1 cellular context compared by ENCODE assay signal in the genomic region with DNA sequence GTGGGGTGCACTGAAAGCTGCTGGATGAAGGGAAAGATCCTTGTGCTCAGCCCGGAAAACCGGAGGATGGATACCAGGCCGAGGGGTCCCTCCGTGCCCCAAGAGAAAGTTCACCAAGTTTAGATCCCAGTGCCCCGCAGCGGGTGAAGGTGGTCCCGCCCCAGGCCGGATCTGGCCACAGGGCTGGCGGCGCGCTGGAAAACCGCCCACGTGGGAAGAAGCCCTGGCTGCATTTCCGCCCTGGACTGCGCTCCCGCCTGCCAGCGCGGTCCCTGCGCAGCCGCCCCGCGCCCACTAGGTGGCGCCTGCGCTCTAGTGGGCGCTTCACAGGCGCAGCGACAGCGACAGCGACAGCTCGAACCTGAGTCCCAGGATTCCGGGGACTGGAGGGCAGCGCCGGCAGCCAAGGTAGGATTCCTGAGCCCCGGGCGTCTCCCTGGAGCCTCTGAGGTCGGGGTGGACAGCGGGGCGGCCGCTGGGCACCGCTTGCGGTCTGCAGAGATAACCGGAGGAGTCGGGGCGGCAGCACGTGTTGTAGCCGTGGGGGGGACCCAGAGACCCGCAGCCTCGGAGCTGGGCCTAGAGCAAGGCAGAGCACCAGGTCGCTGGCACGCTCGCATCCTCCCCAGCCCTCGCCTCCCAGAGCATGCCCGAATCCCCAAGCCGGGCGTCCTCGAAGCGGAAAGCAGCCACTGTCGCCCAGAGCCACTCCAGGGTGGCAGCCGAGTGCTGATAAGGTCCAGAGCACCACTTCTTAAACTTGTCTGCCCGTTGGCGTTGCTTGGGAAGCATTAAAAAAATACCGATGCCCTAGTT.
A peak's percentile ranks its signal among the peaks of the same experiment; 100 is the strongest.
TF ChIP-seq lines count a peak whose summit lies in the region.

A gene with protein sequence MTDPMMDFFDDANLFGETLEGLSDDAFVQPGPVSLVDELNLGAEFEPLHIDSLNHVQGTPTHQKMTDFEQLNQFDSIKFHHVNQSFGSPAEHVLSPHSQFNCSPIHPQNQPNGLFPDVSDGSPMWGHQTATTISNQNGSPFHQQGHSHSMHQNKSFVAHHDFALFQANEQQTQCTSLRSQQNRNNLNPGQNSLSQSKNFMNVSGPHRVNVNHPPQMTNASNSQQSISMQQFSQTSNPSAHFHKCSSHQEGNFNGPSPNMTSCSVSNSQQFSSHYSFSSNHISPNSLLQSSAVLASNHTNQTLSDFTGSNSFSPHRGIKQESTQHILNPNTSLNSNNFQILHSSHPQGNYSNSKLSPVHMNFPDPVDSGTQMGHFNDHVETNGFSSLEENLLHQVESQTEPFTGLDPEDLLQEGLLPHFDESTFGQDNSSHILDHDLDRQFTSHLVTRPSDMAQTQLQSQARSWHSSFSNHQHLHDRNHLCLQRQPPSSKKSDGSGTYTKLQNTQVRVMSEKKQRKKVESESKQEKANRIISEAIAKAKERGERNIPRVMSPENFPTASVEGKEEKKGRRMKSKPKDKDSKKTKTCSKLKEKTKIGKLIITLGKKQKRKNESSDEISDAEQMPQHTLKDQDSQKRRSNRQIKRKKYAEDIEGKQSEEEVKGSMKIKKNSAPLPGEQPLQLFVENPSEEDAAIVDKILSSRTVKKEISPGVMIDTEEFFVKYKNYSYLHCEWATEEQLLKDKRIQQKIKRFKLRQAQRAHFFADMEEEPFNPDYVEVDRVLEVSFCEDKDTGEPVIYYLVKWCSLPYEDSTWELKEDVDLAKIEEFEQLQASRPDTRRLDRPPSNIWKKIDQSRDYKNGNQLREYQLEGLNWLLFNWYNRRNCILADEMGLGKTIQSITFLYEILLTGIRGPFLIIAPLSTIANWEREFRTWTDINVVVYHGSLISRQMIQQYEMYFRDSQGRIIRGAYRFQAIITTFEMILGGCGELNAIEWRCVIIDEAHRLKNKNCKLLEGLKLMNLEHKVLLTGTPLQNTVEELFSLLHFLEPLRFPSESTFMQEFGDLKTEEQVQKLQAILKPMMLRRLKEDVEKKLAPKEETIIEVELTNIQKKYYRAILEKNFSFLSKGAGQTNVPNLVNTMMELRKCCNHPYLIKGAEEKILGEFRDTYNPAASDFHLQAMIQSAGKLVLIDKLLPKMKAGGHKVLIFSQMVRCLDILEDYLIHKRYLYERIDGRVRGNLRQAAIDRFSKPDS (N-terminal part only) (plus strand): TSS at position 322 of the 816 bp plus-strand sequence. CDS start 101,099 bp downstream, outside the sequence.

TF ChIP-seq in HCT116, 20 proteins besides CTCF, POLR2A, EP300 and RAD21:
- no peak for TF ChIP-seq ELF1 (IDR thresholded peaks at IDR 0.05; ENCODE audit: borderline replicate concordance, low read depth)
- TF ChIP-seq TCF7L2 (IDR thresholded peaks at IDR 0.05; ENCODE audit: borderline replicate concordance, extremely low read depth, insufficient read depth, insufficient read length): peak; percentile 25
- TF ChIP-seq, protein P1, sequence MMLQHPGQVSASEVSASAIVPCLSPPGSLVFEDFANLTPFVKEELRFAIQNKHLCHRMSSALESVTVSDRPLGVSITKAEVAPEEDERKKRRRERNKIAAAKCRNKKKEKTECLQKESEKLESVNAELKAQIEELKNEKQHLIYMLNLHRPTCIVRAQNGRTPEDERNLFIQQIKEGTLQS (IDR thresholded peaks at IDR 0.05): no peak
- no peak for TF ChIP-seq SRF (IDR thresholded peaks at IDR 0.05; ENCODE audit: low read depth)
- TF ChIP-seq, protein P2, sequence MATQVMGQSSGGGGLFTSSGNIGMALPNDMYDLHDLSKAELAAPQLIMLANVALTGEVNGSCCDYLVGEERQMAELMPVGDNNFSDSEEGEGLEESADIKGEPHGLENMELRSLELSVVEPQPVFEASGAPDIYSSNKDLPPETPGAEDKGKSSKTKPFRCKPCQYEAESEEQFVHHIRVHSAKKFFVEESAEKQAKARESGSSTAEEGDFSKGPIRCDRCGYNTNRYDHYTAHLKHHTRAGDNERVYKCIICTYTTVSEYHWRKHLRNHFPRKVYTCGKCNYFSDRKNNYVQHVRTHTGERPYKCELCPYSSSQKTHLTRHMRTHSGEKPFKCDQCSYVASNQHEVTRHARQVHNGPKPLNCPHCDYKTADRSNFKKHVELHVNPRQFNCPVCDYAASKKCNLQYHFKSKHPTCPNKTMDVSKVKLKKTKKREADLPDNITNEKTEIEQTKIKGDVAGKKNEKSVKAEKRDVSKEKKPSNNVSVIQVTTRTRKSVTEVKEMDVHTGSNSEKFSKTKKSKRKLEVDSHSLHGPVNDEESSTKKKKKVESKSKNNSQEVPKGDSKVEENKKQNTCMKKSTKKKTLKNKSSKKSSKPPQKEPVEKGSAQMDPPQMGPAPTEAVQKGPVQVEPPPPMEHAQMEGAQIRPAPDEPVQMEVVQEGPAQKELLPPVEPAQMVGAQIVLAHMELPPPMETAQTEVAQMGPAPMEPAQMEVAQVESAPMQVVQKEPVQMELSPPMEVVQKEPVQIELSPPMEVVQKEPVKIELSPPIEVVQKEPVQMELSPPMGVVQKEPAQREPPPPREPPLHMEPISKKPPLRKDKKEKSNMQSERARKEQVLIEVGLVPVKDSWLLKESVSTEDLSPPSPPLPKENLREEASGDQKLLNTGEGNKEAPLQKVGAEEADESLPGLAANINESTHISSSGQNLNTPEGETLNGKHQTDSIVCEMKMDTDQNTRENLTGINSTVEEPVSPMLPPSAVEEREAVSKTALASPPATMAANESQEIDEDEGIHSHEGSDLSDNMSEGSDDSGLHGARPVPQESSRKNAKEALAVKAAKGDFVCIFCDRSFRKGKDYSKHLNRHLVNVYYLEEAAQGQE (IDR thresholded peaks at IDR 0.05; ENCODE audit: low read depth): no peak
- TF ChIP-seq EZH2phosphoT487 (IDR thresholded peaks at IDR 0.05; ENCODE audit: borderline replicate concordance): no peak
- no peak for TF ChIP-seq CEBPB (IDR thresholded peaks at IDR 0.05; ENCODE audit: low read depth)
- TF ChIP-seq, protein P3, sequence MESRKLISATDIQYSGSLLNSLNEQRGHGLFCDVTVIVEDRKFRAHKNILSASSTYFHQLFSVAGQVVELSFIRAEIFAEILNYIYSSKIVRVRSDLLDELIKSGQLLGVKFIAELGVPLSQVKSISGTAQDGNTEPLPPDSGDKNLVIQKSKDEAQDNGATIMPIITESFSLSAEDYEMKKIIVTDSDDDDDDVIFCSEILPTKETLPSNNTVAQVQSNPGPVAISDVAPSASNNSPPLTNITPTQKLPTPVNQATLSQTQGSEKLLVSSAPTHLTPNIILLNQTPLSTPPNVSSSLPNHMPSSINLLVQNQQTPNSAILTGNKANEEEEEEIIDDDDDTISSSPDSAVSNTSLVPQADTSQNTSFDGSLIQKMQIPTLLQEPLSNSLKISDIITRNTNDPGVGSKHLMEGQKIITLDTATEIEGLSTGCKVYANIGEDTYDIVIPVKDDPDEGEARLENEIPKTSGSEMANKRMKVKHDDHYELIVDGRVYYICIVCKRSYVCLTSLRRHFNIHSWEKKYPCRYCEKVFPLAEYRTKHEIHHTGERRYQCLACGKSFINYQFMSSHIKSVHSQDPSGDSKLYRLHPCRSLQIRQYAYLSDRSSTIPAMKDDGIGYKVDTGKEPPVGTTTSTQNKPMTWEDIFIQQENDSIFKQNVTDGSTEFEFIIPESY (IDR thresholded peaks at IDR 0.05; ENCODE audit: extremely low read depth, insufficient replicate concordance, low read length): no peak
- no peak for TF ChIP-seq FOSL1 (IDR thresholded peaks at IDR 0.05; ENCODE audit: low read depth)
- no peak for TF ChIP-seq CBX3 (IDR thresholded peaks at IDR 0.05; ENCODE audit: low read depth)
- TF ChIP-seq SP1 (IDR thresholded peaks at IDR 0.05; ENCODE audit: low read depth): no peak
- TF ChIP-seq SIN3A (IDR thresholded peaks at IDR 0.05; ENCODE audit: low read depth): no peak
- TF ChIP-seq, protein P4, sequence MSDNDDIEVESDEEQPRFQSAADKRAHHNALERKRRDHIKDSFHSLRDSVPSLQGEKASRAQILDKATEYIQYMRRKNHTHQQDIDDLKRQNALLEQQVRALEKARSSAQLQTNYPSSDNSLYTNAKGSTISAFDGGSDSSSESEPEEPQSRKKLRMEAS (IDR thresholded peaks at IDR 0.05): peak; percentile 91
- no peak for TF ChIP-seq ZNF274 (IDR thresholded peaks at IDR 0.05; ENCODE audit: low read depth, low read length)
- peak; percentile 75 for TF ChIP-seq ZFX (IDR thresholded peaks at IDR 0.05)
- peak; percentile 76 for TF ChIP-seq POLR2AphosphoS5 (IDR thresholded peaks at IDR 0.05; ENCODE audit: low read depth, low read length)
- TF ChIP-seq EZH2 (IDR thresholded peaks at IDR 0.05): no peak
- peak; percentile 48 for TF ChIP-seq YY1 (IDR thresholded peaks at IDR 0.05; ENCODE audit: extremely low read depth, insufficient replicate concordance, low read depth, low read length)
- TF ChIP-seq EGR1 (IDR thresholded peaks at IDR 0.05; ENCODE audit: low read depth): peak; percentile 76
- no peak for TF ChIP-seq JUND (IDR thresholded peaks at IDR 0.05)
